Comparison of ENCODE assay signal across 20 cellular contexts in the genomic region with DNA sequence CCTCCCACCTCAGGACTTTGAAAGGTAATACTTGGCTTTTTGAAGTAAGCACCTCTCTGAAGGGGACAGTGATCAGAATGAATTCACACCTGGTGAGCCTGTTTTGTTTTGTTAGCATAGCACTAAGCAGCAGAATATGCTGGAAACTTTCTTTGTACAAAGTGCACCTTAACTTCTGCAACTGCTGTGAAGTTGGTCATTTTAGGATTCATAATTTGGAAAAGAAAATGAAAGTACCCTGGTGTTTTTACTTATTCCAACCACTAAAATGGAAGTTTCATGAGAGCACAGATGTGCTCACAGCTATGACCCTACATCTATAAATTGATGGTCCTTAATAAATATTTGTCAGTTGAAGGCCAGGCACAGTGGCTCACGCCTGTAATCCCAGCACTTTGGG. TPM values are rescaled to one million over a fixed set of nuclear protein-coding genes. Genes with fewer than 3 reads are reported as not detected.
DNase-seq lines count a peak whose midpoint lies in the region; ATAC-seq and TF ChIP-seq lines count a peak whose summit lies in the region.
"Had no signal": no experiment of that assay in that cellular context is flagged by ENCODE, and none has a peak within 500 bp of the region (broad histone marks: within the 10 kb centered on the region; RNA-seq: fewer than 3 reads in every experiment).

No MANE protein-coding gene starts in this region.

- H3K27ac ChIP-seq in H9 (ENCODE audit: insufficient read length, low read depth, low read length) (no peak overlapping the region), right lobe of liver (no peak overlapping the region)
- H3K27ac ChIP-seq: left ventricle myocardium inferior, neutrophil, SJSA1 had no signal

- DNase-seq in H9 = no peak
- no peak for DNase-seq in activated gamma-delta T cell (lab: John Stamatoyannopoulos, UW)
- no peak for DNase-seq in right lobe of liver
- no peak for DNase-seq in endothelial cell (ENCODE audit: low spot score)
- DNase-seq: activated naive CD4-positive, alpha-beta T cell treated with Interleukin-2 at 50 U/mL for 16 hours; COR-L47; foreskin melanocyte; HCEC 1CT; left ventricle myocardium inferior; NCI-H1930; NCI-H524; PC-3; T-helper 9 cell had no signal

- H3K23ac ChIP-seq in H9 (ENCODE audit: insufficient read length, low read depth, low read length) = no peak overlapping the region

- intact Hi-C loops in right lobe of liver (cut with DNase I) = no loop called here

- no peak overlapping the region for H4K5ac ChIP-seq in H9 (ENCODE audit: insufficient read length, low read depth, low read length)

- H3K4me3 Mint-ChIP-seq in H9 (no peak overlapping the region), endothelial cell (ENCODE audit: unreplicated experiment) (no peak overlapping the region)

- no peak overlapping the region for H2BK5ac ChIP-seq in H9 (ENCODE audit: insufficient read length, low read length)

- H3K14ac ChIP-seq in H9 (ENCODE audit: insufficient read depth, low read length) = no peak overlapping the region

- no peak overlapping the region for H3K4ac ChIP-seq in H9 (ENCODE audit: low read depth, low read length)

- H3K27me3 ChIP-seq in H9 (ENCODE audit: insufficient read depth, low read length) (no peaks in the 10 kb centered on the region), right lobe of liver (no peaks in the 10 kb centered on the region)
- H3K27me3 ChIP-seq: neutrophil, SJSA1 had no signal

- H3K56ac ChIP-seq in H9 (ENCODE audit: insufficient read length, low read depth, low read length) = no peak overlapping the region

- no peak overlapping the region for H3K18ac ChIP-seq in H9 (ENCODE audit: insufficient read length, low read depth, low read length)

- no peak overlapping the region for H3K9ac ChIP-seq in H9 (ENCODE audit: extremely low read depth, insufficient read length, low read length)

- no peaks in the 10 kb centered on the region for H3K79me1 ChIP-seq in H9 (ENCODE audit: insufficient read depth, low read depth, low read length, poor library complexity, severe bottlenecking)

- H3K4me1 ChIP-seq in H9 (ENCODE audit: insufficient read depth, low read length) (no peaks in the 10 kb centered on the region), right lobe of liver (peaks cover 0 to 22% (median 2%) of the 10 kb centered on the region in 4 donors)
- H3K4me1 ChIP-seq: left ventricle myocardium inferior, SJSA1 had no signal

- WGBS in H9 (ENCODE audit: extremely low coverage, insufficient read length, low lambda C conversion rate) = no CpG with 5 or more reads among the region's 1 CpG
- WGBS in right lobe of liver (ENCODE audit: insufficient coverage, low coverage, low lambda C conversion rate, missing lambda C conversion rate) = no CpG with 5 or more reads among the region's 1 CpG

- H3K4me2 ChIP-seq in H9 (ENCODE audit: insufficient read depth, insufficient read length, low read length) = no peak overlapping the region

- H3K9me3 ChIP-seq in H9 (ENCODE audit: control insufficient read depth, low read depth, low read length) = no peaks in the 10 kb centered on the region
- peaks cover 0 to 7% (median 0%) of the 10 kb centered on the region in 4 donors for H3K9me3 ChIP-seq in right lobe of liver
- H3K9me3 ChIP-seq: neutrophil, SJSA1 had no signal

- H3K4me1 Mint-ChIP-seq in H9 (no peaks in the 10 kb centered on the region), endothelial cell (ENCODE audit: unreplicated experiment) (no peaks in the 10 kb centered on the region)

- no peak overlapping the region for H2BK12ac ChIP-seq in H9 (ENCODE audit: insufficient read length, low read depth, low read length)

- H3K9me3 Mint-ChIP-seq in H9 (peaks cover 15% of the 10 kb centered on the region in 2 experiments), endothelial cell (ENCODE audit: unreplicated experiment) (no peaks in the 10 kb centered on the region)

- H2AFZ ChIP-seq in H9 (ENCODE audit: low read length) = no peak overlapping the region

- TF ChIP-seq CTCF in H9 (conservative IDR thresholded peaks at IDR 0.05) (no peak), right lobe of liver (IDR thresholded peaks at IDR 0.05) (no peak), endothelial cell (IDR thresholded peaks at IDR 0.05; ENCODE audit: unreplicated experiment) (no peak)

- H3K36me3 Mint-ChIP-seq in H9 (ENCODE audit: insufficient read depth in 1 of 3, low read depth in 3 of 3) = peaks cover 7 to 16% (median 13%) of the 10 kb centered on the region in 3 experiments
- H3K36me3 Mint-ChIP-seq in endothelial cell (ENCODE audit: low read depth, unreplicated experiment) = no peaks in the 10 kb centered on the region

- peak; percentile 73 for ATAC-seq in GM18511 (IDR thresholded peaks at IDR 0.05; ENCODE audit: unreplicated experiment)
- peak; percentile 79 for ATAC-seq in GM19395 (IDR thresholded peaks at IDR 0.05; ENCODE audit: unreplicated experiment)
- ATAC-seq in HG02763 (IDR thresholded peaks at IDR 0.05; ENCODE audit: unreplicated experiment) = peak; percentile 38
- ATAC-seq in HG03442 (IDR thresholded peaks at IDR 0.05; ENCODE audit: unreplicated experiment) = peak; percentile 63
- no peak for ATAC-seq in right lobe of liver
- ATAC-seq: PC-3, sciatic nerve had no signal

- no peaks in the 10 kb centered on the region for H3K23me2 ChIP-seq in H9 (ENCODE audit: insufficient read length, low read depth, low read length, poor library complexity, severe bottlenecking)

- H4K20me1 ChIP-seq in H9 (ENCODE audit: control insufficient read depth, insufficient read depth, insufficient read length) = no peaks in the 10 kb centered on the region

- H2AK5ac ChIP-seq in H9 (ENCODE audit: insufficient read length, low read length) = no peak overlapping the region

- H4K91ac ChIP-seq in H9 (ENCODE audit: insufficient read length, low read depth, low read length) = no peak overlapping the region

- no peak overlapping the region for H2BK15ac ChIP-seq in H9 (ENCODE audit: low read depth, low read length)

- H3K27me3 Mint-ChIP-seq in H9 (ENCODE audit: low read depth) (no peaks in the 10 kb centered on the region), endothelial cell (ENCODE audit: unreplicated experiment) (no peaks in the 10 kb centered on the region)

- no peaks in the 10 kb centered on the region for H3K36me3 ChIP-seq in right lobe of liver
- H3K36me3 ChIP-seq: left ventricle myocardium inferior, neutrophil, SJSA1 had no signal

- H4K8ac ChIP-seq in H9 (replicated peaks; ENCODE audit: insufficient read length, low read depth, low read length) = no peak overlapping the region

- H2BK20ac ChIP-seq in H9 (ENCODE audit: low read depth, low read length, poor library complexity, severe bottlenecking) = no peak overlapping the region

- H3K79me2 ChIP-seq in H9 (ENCODE audit: insufficient read depth, low read length) = no peaks in the 10 kb centered on the region

- no peak overlapping the region for H3T11ph ChIP-seq in H9 (ENCODE audit: low read length)

- H3K27ac Mint-ChIP-seq in H9 = no peak overlapping the region
- no peak overlapping the region for H3K27ac Mint-ChIP-seq in endothelial cell (ENCODE audit: unreplicated experiment)

- H3K4me3 ChIP-seq in right lobe of liver = no peak overlapping the region
- H3K4me3 ChIP-seq: left ventricle myocardium inferior, SJSA1 had no signal

- no peak overlapping the region for H2BK120ac ChIP-seq in H9 (ENCODE audit: low read depth, low read length, poor library complexity, severe bottlenecking)

- TF ChIP-seq POLR2A in right lobe of liver (IDR thresholded peaks at IDR 0.05) = no peak

RNA-seq across cellular contexts. Expression of a gene that starts 42.3 kb away (rescaled TPM):
- total RNA-seq in H9 (2021) (21.2 and 22.1 TPM in 2 replicates), right lobe of liver (10 to 100 TPM; 13.4 to 25.8 (median 19.0) TPM), endothelial cell (ENCODE audit: unreplicated experiment) (13.2 TPM)

Comparison
In these comparisons a context has a peak if more than half of its experiments do, and no peak if none do; other contexts are left out.
1. ATAC-seq: peak in GM18511 (single experiment), GM19395 (single experiment), HG02763 (single experiment) and HG03442 (single experiment); none in right lobe of liver (0 of 4).